In genomic region chr2:64939332-64939917, GRCh38 we compare ENCODE assay signal across 9 cellular contexts. TPM values are rescaled to one million over a fixed set of nuclear protein-coding genes. Genes with fewer than 3 reads are reported as not detected.
DNase-seq lines count a peak whose midpoint lies in the region; ATAC-seq, FAIRE-seq and TF ChIP-seq lines count a peak whose summit lies in the region.
"Had no signal": no experiment of that assay in that cellular context is flagged by ENCODE, and none has a peak within 500 bp of the region (broad histone marks: within the 10 kb centered on the region; RNA-seq: fewer than 3 reads in every experiment).

No MANE protein-coding gene starts in this region.

- POLR2A ChIA-PET in H1 (lab: Charles Lee; ENCODE audit: partially characterized antibody) = no interaction called here

- no peak overlapping the region for H2AFZ ChIP-seq in H1 (ENCODE audit: low read length)

- no peak overlapping the region for H3K4me2 ChIP-seq in H1 (ENCODE audit: insufficient read depth in 1 of 2, low read depth in 2 of 2, low read length in 2 of 2)

- in situ Hi-C loops in GM13977 (cut with MboI; ENCODE audit: low pct_unique_long_range_greater_than_20kb, low sequenced_read_pairs, unreplicated experiment) = no loop called here

- H3K4me1 ChIP-seq in H1 (replicated peaks in 1 of 4; ENCODE audit: control insufficient read depth in 3 of 4, insufficient read depth in 4 of 4, low read length in 3 of 4) = peaks cover 0 to 5% (median 3%) of the 10 kb centered on the region in 4 experiments; a peak in 4 of 7 replicates

- H3K36me3 ChIP-seq in H1 (ENCODE audit: control insufficient read depth in 2 of 4, insufficient read depth in 4 of 4, low read length in 3 of 4) = no peaks in the 10 kb centered on the region

- 77% methylated on average over 12 of the region's 12 CpGs; no CpG with 5 or more reads in 1 of the 2 experiments for WGBS in H1 (ENCODE audit: extremely low coverage in 1 of 2, insufficient coverage in 1 of 2, insufficient read length in 1 of 2, insufficient replicate concordance in 2 of 2, low coverage in 1 of 2, low lambda C conversion rate in 2 of 2, missing lambda C conversion rate in 1 of 2), 2 experiments

- no peak overlapping the region for H3K14ac ChIP-seq in H1 (ENCODE audit: insufficient read length)

- H3K23ac ChIP-seq in H1 (ENCODE audit: insufficient read length) = no peak overlapping the region

- no peak overlapping the region for H3K4ac ChIP-seq in H1 (replicated peaks; ENCODE audit: insufficient read length, low read depth, low read length)

- peak; percentile 51 for ATAC-seq in HG03354 (IDR thresholded peaks at IDR 0.05; ENCODE audit: poor library complexity, severe bottlenecking, unreplicated experiment)

- H3K79me2 ChIP-seq in H1 (ENCODE audit: control insufficient read depth in 1 of 2, insufficient read depth in 2 of 2, low read length in 2 of 2) = no peaks in the 10 kb centered on the region

- no peak overlapping the region for H3K27ac ChIP-seq in H1 (ENCODE audit: low read depth, low read length)

- no peaks in the 10 kb centered on the region for H3K27me3 ChIP-seq in H1 (replicated peaks in 1 of 4; ENCODE audit: control insufficient read depth in 3 of 4, extremely low read depth in 1 of 4, insufficient read depth in 3 of 4, low read length in 3 of 4)

- peak; percentile 57 to 60 for TF ChIP-seq RAD21 in H1 (IDR thresholded peaks at IDR 0.05 in 1 of 2, conservative IDR thresholded peaks at IDR 0.05 in 1 of 2; ENCODE audit: low read depth in 2 of 2, low read length in 2 of 2)

- peaks cover 0 to 3% of the 10 kb centered on the region in 2 experiments; a peak in 1 of 4 replicates for H3K9me3 ChIP-seq in H1 (ENCODE audit: insufficient read depth in 2 of 2, low read depth in 1 of 2, low read length in 1 of 2)

- H2AK5ac ChIP-seq in H1 (ENCODE audit: low read depth, low read length) = no peak overlapping the region

- DNase-seq in GM13977 (ENCODE audit: low spot score) (peak; percentile 73), GM20000 (ENCODE audit: low spot score) (peak; percentile 71), H1 (ENCODE audit: low read depth in 1 of 2, low spot score in 2 of 2) (no peak), HUDEP-2 (lab: John Stamatoyannopoulos, UW; ENCODE audit: unreplicated experiment in 76 of 76) (no peak), HT-29 (ENCODE audit: low spot score) (no peak), NCI-H510A treated with DMSO at 0.1 percent for 48 hours (lab: John Stamatoyannopoulos, UW) (no peak), NCI-H1436 treated with DMSO at 0.1 percent for 48 hours (lab: John Stamatoyannopoulos, UW) (no peak)
- DNase-seq: DND-41 had no signal

- H3K9ac ChIP-seq in H1 (replicated peaks in 1 of 4; ENCODE audit: extremely low read depth in 1 of 4, low read depth in 3 of 4, low read length in 3 of 4) = no peak overlapping the region

- no peak for TF ChIP-seq EP300 in H1 (IDR thresholded peaks at IDR 0.05; ENCODE audit: borderline replicate concordance in 1 of 2, low read depth in 2 of 2, low read length in 2 of 2)

- no peak overlapping the region for H2BK20ac ChIP-seq in H1 (ENCODE audit: low read length)

- H2BK120ac ChIP-seq in H1 (replicated peaks; ENCODE audit: low read depth, low read length) = no peak overlapping the region

- no peak overlapping the region for H4K5ac ChIP-seq in H1 (ENCODE audit: insufficient read length, low read depth, low read length)

- H2BK5ac ChIP-seq in H1 (ENCODE audit: low read depth, low read length) = no peak overlapping the region

- no peak overlapping the region for H3K4me3 ChIP-seq in H1 (ENCODE audit: extremely low read depth in 1 of 4, insufficient read depth in 2 of 4, low read depth in 3 of 4, low read length in 4 of 4)

- no peak for FAIRE-seq in H1 (lab: Jason Lieb, UNC)

- TF ChIP-seq POLR2A in H1 (IDR thresholded peaks at IDR 0.05; ENCODE audit: control extremely low read depth in 1 of 2, low read depth in 2 of 2, low read length in 2 of 2) = no peak

- H3K23me2 ChIP-seq in H1 (ENCODE audit: low read depth, low read length) = no peaks in the 10 kb centered on the region; the same call in 1 of the 2 replicates

- H2BK12ac ChIP-seq in H1 (ENCODE audit: low read depth, low read length) = no peak overlapping the region

- no peaks in the 10 kb centered on the region for H3K79me1 ChIP-seq in H1 (ENCODE audit: low read depth, low read length)

- peak; percentile 42 for TF ChIP-seq CTCF in GM13977 (IDR thresholded peaks at IDR 0.05; ENCODE audit: extremely low read depth, insufficient read depth, missing control alignments)
- TF ChIP-seq CTCF in GM20000 (IDR thresholded peaks at IDR 0.05; ENCODE audit: extremely low read depth, missing control alignments) = peak; percentile 16
- TF ChIP-seq CTCF in H1 (IDR thresholded peaks at IDR 0.05; ENCODE audit: control extremely low read depth in 1 of 3, insufficient read depth in 1 of 3, low read depth in 1 of 3, low read length in 3 of 3) = peak; percentile 43 to 50 (median 48)

- H2BK15ac ChIP-seq in H1 (ENCODE audit: low read length) = 0 out of 2 replicates have a peak overlapping the region, but pooled peaks have one; percentile 37

- no peak overlapping the region for H3K18ac ChIP-seq in H1 (ENCODE audit: extremely low read depth, low read length)

- no peak overlapping the region for H4K8ac ChIP-seq in H1 (ENCODE audit: extremely low read depth, insufficient read depth, low read length)

- H4K20me1 ChIP-seq in H1 (replicated peaks in 1 of 2; ENCODE audit: control insufficient read depth in 1 of 2, insufficient read depth in 2 of 2, low read length in 2 of 2) = no peaks in the 10 kb centered on the region

- H3K56ac ChIP-seq in H1 (replicated peaks; ENCODE audit: insufficient read length, low read depth, low read length) = no peak overlapping the region

- CTCF ChIA-PET in H1 (lab: Charles Lee; ENCODE audit: partially characterized antibody) = interaction anchor here (2.1 to 5.0 kb wide), 3 partner anchors 8 to 21 kb away, joined by 9 to 22 read pairs (median 11); no protein-coding TSS in a partner anchor

- no peak overlapping the region for H4K91ac ChIP-seq in H1 (replicated peaks; ENCODE audit: insufficient read length, low read length)

TF ChIP-seq in H1, 55 proteins besides CTCF, POLR2A, EP300 and RAD21:
- TF ChIP-seq SP1 (IDR thresholded peaks at IDR 0.05; ENCODE audit: low read depth, low read length) = no peak
- TF ChIP-seq TEAD4 (IDR thresholded peaks at IDR 0.05; ENCODE audit: low read depth, low read length) = 0 out of 2 replicates have a peak, but pooled peaks have one; percentile 38
TF ChIP-seq in H1: peak in this region for 1.

RNA-seq across cellular contexts. Expression of gene SLC1A4, which starts 49.8 kb away (rescaled TPM):
- total RNA-seq in H1 (2021; fragmentation: NEBNext Ultra II Directional; extraction: Animal tissue kit (Norgen Biotek cat#: 25700)) = 0.57 and 0.86 TPM in 2 replicates
- 0.44 and 0.71 TPM in 2 replicates for polyA plus RNA-seq in H1 (2011; rRNA removed)
- polyA plus RNA-seq in H1 (2011; cell fraction: cytosol; rRNA removed) = 0.54 TPM
- polyA plus RNA-seq in H1 (2011; cell fraction: nucleus; rRNA removed) = 0.93 TPM
- 0.47 to 0.60 TPM (median 0.50 TPM) in 4 replicates for polyA plus RNA-seq in H1 (2012, experiment 1 of 2)
- polyA plus RNA-seq in H1 (2012, experiment 2 of 2) = 0.39 TPM
- polyA plus RNA-seq in H1 (2013, experiment 1 of 2) = 0.30 TPM
- 0.28 TPM for polyA plus RNA-seq in H1 (2013, experiment 2 of 2)
- polyA minus RNA-seq in H1 (2011; rRNA and poly(A)+ RNA removed) = 0.76 and 0.85 TPM in 2 replicates
- polyA minus RNA-seq in H1 (2011; cell fraction: cytosol; rRNA and poly(A)+ RNA removed) = 0.37 TPM
- polyA minus RNA-seq in H1 (2011; cell fraction: nucleus; rRNA and poly(A)+ RNA removed) = 1.1 TPM
- 7.9 and 8.7 TPM in 2 replicates for total RNA-seq in HT-29 (2014; rRNA removed; shearing (Covaris generic))

Comparison
In these comparisons a context has a peak if more than half of its experiments do, and no peak if none do; other contexts are left out.
1. DNase-seq: peak in GM13977 (single experiment) and GM20000 (single experiment); none in H1 (0 of 2), HUDEP-2 (0 of 76), HT-29 (single experiment), NCI-H510A treated with DMSO at 0.1 percent for 48 hours (single experiment) and NCI-H1436 treated with DMSO at 0.1 percent for 48 hours (single experiment).
2. Peak in every context shown above with its lines, with median percentiles within 50 percentile points of each other: CTCF ChIP-seq.